22 cellular contexts compared by ENCODE assay signal in the genomic region with DNA sequence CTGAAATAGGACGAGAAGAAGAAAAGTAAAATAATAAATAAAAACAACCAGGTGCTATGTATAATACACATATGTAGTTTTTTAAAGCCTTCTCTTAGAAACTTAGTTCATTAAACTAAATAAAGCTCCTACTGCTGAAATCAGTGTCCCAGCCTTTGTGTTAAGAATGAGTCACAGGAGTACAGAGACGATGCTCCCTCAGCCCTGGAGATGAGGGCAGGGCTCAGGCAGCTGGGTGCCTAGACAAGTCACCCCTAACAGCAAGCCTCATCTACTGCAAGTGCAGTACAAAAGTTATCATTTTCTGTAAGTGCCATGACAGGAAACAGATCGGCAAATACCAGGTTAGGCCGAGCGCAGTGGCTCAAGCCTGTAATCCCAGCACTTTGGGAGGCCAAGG. TPM values are rescaled to one million over a fixed set of nuclear protein-coding genes. Genes with fewer than 3 reads are reported as not detected.
DNase-seq lines count a peak whose midpoint lies in the region; ATAC-seq and TF ChIP-seq lines count a peak whose summit lies in the region.
"Had no signal": no experiment of that assay in that cellular context is flagged by ENCODE, and none has a peak within 500 bp of the region (broad histone marks: within the 10 kb centered on the region; RNA-seq: fewer than 3 reads in every experiment).

No MANE protein-coding gene starts in this region.

- H3K27ac ChIP-seq in breast epithelium (no peak overlapping the region), SK-N-SH (ENCODE audit: low read depth in 2 of 2, low read length in 1 of 2) (no peak overlapping the region), psoas muscle (peak overlapping the region; percentile 31)
- H3K27ac ChIP-seq: epithelial cell of prostate had no signal

- peaks cover 19% of the 10 kb centered on the region for H3K4me1 Mint-ChIP-seq in MCF 10A (ENCODE audit: insufficient read depth, unreplicated experiment)
- H3K4me1 Mint-ChIP-seq in glutamatergic neuron (ENCODE audit: low read depth, unreplicated experiment): peaks cover 3% of the 10 kb centered on the region

- H3K27ac Mint-ChIP-seq in MCF 10A (ENCODE audit: low read depth, unreplicated experiment) (no peak overlapping the region), glutamatergic neuron (ENCODE audit: unreplicated experiment) (no peak overlapping the region)
- H3K27ac Mint-ChIP-seq: CD4-positive, CD25-positive, alpha-beta regulatory T cell; T-helper 2 cell treated with Interferon-gamma antibody and Interleukin-4, amounts not matched to agents 5 μg/mL and 100 μg/mL, for 36 hours had no signal

- DNase-seq in MCF 10A (ENCODE audit: unreplicated experiment) (peak; percentile 36), breast epithelium (ENCODE audit: low spot score in 2 of 2) (no peak), SK-N-SH (no peak), fibroblast of mammary gland (ENCODE audit: low read depth) (peak; percentile 53), psoas muscle (no peak), NCI-H1105 (lab: John Stamatoyannopoulos, UW) (no peak), glutamatergic neuron (no peak)
- DNase-seq: activated CD8-positive, alpha-beta memory T cell treated with anti-CD3 and anti-CD28 coated beads, Interleukin-2, amount 50 U/mL, for 4 hours; aorta; CD4-positive, CD25-positive, alpha-beta regulatory T cell; cortex of kidney; hippocampal formation; kidney glomerular epithelial cell; midbrain; NCI-H1694 treated with DMSO at 0.1 percent for 48 hours; NCI-H446 treated with DMSO at 0.1 percent for 48 hours; SHP77; uterus had no signal

- BruUV-seq in MCF 10A (replicated peaks; lab: Mats Ljungman, UMichigan): no TSS peak

- H3K4me3 Mint-ChIP-seq in MCF 10A (ENCODE audit: unreplicated experiment) (no peak overlapping the region), glutamatergic neuron (ENCODE audit: unreplicated experiment) (no peak overlapping the region)
- H3K4me3 Mint-ChIP-seq: CD4-positive, CD25-positive, alpha-beta regulatory T cell; T-helper 2 cell treated with Interferon-gamma antibody and Interleukin-4, amounts not matched to agents 5 μg/mL and 100 μg/mL, for 36 hours had no signal

- H3K79me2 ChIP-seq in SK-N-SH (ENCODE audit: insufficient read depth): peaks cover 3% of the 10 kb centered on the region; the same call in 1 of the 2 replicates

- intact Hi-C loops in MCF 10A (cut with micrococcal nuclease): no loop called here
- intact Hi-C loops in breast epithelium (cut with DNase I; ENCODE audit: low total_unique reads): no loop called here
- intact Hi-C loops in psoas muscle (cut with DNase I): no loop called here

- WGBS in SK-N-SH (ENCODE audit: low lambda C conversion rate): 71% methylated on average over 5 of the region's 5 CpGs
- 82 to 92% (median 86%) methylated on average over 5 of the region's 5 CpGs for WGBS in psoas muscle, 3 donors

- no peaks in the 10 kb centered on the region for H4K20me1 ChIP-seq in SK-N-SH (ENCODE audit: insufficient read depth)

- peaks cover 8% of the 10 kb centered on the region for H3F3A ChIP-seq in SK-N-SH (replicated peaks; ENCODE audit: insufficient read depth)

- H3K4me3 ChIP-seq in breast epithelium (no peak overlapping the region), SK-N-SH (ENCODE audit: low read depth in 2 of 2, low read length in 1 of 2) (no peak overlapping the region), fibroblast of mammary gland (ENCODE audit: control insufficient read depth, low read depth, low read length) (no peak overlapping the region), psoas muscle (no peak overlapping the region)
- H3K4me3 ChIP-seq: uterus had no signal

- TF ChIP-seq CTCF in MCF 10A (IDR thresholded peaks at IDR 0.05; ENCODE audit: unreplicated experiment) (no peak), breast epithelium (IDR thresholded peaks at IDR 0.05) (no peak), SK-N-SH (IDR thresholded peaks at IDR 0.05) (no peak), fibroblast of mammary gland (conservative IDR thresholded peaks at IDR 0.05; ENCODE audit: control insufficient read depth, insufficient read depth, low read depth, low read length) (no peak), psoas muscle (IDR thresholded peaks at IDR 0.05) (no peak), glutamatergic neuron (IDR thresholded peaks at IDR 0.05; ENCODE audit: partially characterized antibody, unreplicated experiment) (no peak)

- H3K27me3 ChIP-seq in breast epithelium (no peaks in the 10 kb centered on the region), SK-N-SH (ENCODE audit: insufficient read depth) (no peaks in the 10 kb centered on the region), psoas muscle (ENCODE audit: insufficient read depth in 3 of 3, low read length in 2 of 3) (no peaks in the 10 kb centered on the region)
- H3K27me3 ChIP-seq: uterus had no signal

- no peaks in the 10 kb centered on the region for H3K27me3 Mint-ChIP-seq in MCF 10A (ENCODE audit: insufficient read depth, unreplicated experiment)
- no peaks in the 10 kb centered on the region for H3K27me3 Mint-ChIP-seq in glutamatergic neuron (ENCODE audit: unreplicated experiment)
- H3K27me3 Mint-ChIP-seq: CD4-positive, CD25-positive, alpha-beta regulatory T cell had no signal

- no peak for TF ChIP-seq POLR2A in breast epithelium (IDR thresholded peaks at IDR 0.05)

- no peak overlapping the region for H3K4me2 ChIP-seq in SK-N-SH

- no peak for TF ChIP-seq EP300 in SK-N-SH (IDR thresholded peaks at IDR 0.05; ENCODE audit: borderline replicate concordance in 1 of 2, low read depth in 1 of 2, low read length in 1 of 2)

- TF ChIP-seq RAD21 in SK-N-SH (IDR thresholded peaks at IDR 0.05; ENCODE audit: low read length): no peak

- H3K9me2 ChIP-seq in SK-N-SH: no peaks in the 10 kb centered on the region

- POLR2A ChIA-PET in MCF 10A (lab: Yijun Ruan, JAX) (interaction anchor here (0.7 to 1.2 kb wide), 2 partner anchors 17 to 439 kb away, joined by 4 to 5 read pairs; no protein-coding TSS in a partner anchor), SK-N-SH (lab: Yijun Ruan, JAX) (no interaction called here)

- CTCF ChIA-PET in MCF 10A (lab: Yijun Ruan, JAX) (interaction anchor here (0.9 kb wide), 1 partner anchor 10 kb away, joined by 3 read pairs; no protein-coding TSS in a partner anchor), SK-N-SH (lab: Yijun Ruan, JAX) (interaction anchor here (0.9 to 2.4 kb wide), 3 partner anchors 10 to 23 kb away, joined by 3 to 8 read pairs (median 3); no protein-coding TSS in a partner anchor)

- H3K9ac ChIP-seq in SK-N-SH: no peak overlapping the region

- H3K36me3 ChIP-seq in breast epithelium: no peaks in the 10 kb centered on the region
- H3K36me3 ChIP-seq in SK-N-SH (replicated peaks in 1 of 2; ENCODE audit: control insufficient read depth in 1 of 2, insufficient read depth in 2 of 2, low read length in 1 of 2): peaks cover 42 to 43% of the 10 kb centered on the region in 2 experiments
- peaks cover 0 to 48% of the 10 kb centered on the region in 2 donors for H3K36me3 ChIP-seq in psoas muscle (ENCODE audit: insufficient read depth in 1 of 2, low read depth in 1 of 2)
- H3K36me3 ChIP-seq: uterus had no signal

- no peaks in the 10 kb centered on the region for H3K9me3 ChIP-seq in breast epithelium
- no peaks in the 10 kb centered on the region for H3K9me3 ChIP-seq in SK-N-SH
- H3K9me3 ChIP-seq in psoas muscle: no peaks in the 10 kb centered on the region
- H3K9me3 ChIP-seq: uterus had no signal

- ATAC-seq in psoas muscle (peak; percentile 38 to 63 (median 52)), HG03025 (IDR thresholded peaks at IDR 0.05; ENCODE audit: low FRiP score, unreplicated experiment) (no peak)
- ATAC-seq: HCT116 had no signal

- H2AFZ ChIP-seq in SK-N-SH (ENCODE audit: low read depth): no peak overlapping the region

- peaks cover 22% of the 10 kb centered on the region for H3K36me3 Mint-ChIP-seq in MCF 10A (ENCODE audit: insufficient read depth, unreplicated experiment)
- no peaks in the 10 kb centered on the region for H3K36me3 Mint-ChIP-seq in glutamatergic neuron (ENCODE audit: unreplicated experiment)

- no peaks in the 10 kb centered on the region for H3K9me3 Mint-ChIP-seq in MCF 10A (ENCODE audit: unreplicated experiment)
- H3K9me3 Mint-ChIP-seq in glutamatergic neuron (ENCODE audit: unreplicated experiment): no peaks in the 10 kb centered on the region
- H3K9me3 Mint-ChIP-seq: CD4-positive, CD25-positive, alpha-beta regulatory T cell; T-helper 2 cell treated with Interferon-gamma antibody and Interleukin-4, amounts not matched to agents 5 μg/mL and 100 μg/mL, for 36 hours had no signal

- H3K4me1 ChIP-seq in breast epithelium (no peaks in the 10 kb centered on the region), SK-N-SH (ENCODE audit: control insufficient read depth in 1 of 2, insufficient read depth in 2 of 2, low read depth in 1 of 2, low read length in 1 of 2) (no peaks in the 10 kb centered on the region; a peak in 1 of 4 replicates), psoas muscle (peaks cover 43% of the 10 kb centered on the region)
- H3K4me1 ChIP-seq: uterus had no signal

TF ChIP-seq in SK-N-SH, 30 proteins besides CTCF, POLR2A, EP300 and RAD21 (continues in another document):
- peak; percentile 29; the same call in 1 of the 2 replicates for TF ChIP-seq FOSL2 (IDR thresholded peaks at IDR 0.05; ENCODE audit: borderline replicate concordance, low read depth)
- TF ChIP-seq SMC3 (IDR thresholded peaks at IDR 0.05; ENCODE audit: low read depth, low read length): no peak
- no peak for TF ChIP-seq MAX (IDR thresholded peaks at IDR 0.05; ENCODE audit: low read depth)
- TF ChIP-seq JUND (IDR thresholded peaks at IDR 0.05): no peak
- no peak for TF ChIP-seq TAF1 (IDR thresholded peaks at IDR 0.05; ENCODE audit: borderline replicate concordance, low read depth, low read length)

RNA-seq across cellular contexts. Expression of gene KIDINS220, which starts 18.2 kb away (rescaled TPM):
- total RNA-seq in MCF 10A (2022) (41.8 and 42.3 TPM in 2 replicates), breast epithelium (100 to 1,000 TPM in 1 of 3 donors, 10 to 100 TPM in 2; 73.1 to 120 (median 87.2) TPM), psoas muscle (10 to 100 TPM; 40.4 to 52.0 (median 46.5) TPM), glutamatergic neuron (ENCODE audit: unreplicated experiment) (188 TPM)
- polyA plus RNA-seq in SK-N-SH (2012; rRNA removed) (18.2 and 22.8 TPM in 2 replicates), psoas muscle (10 to 100 TPM in 2 of 3 donors, 1 to 10 TPM in 1; 7.5 to 29.1 (median 10.9) TPM)
- 19.7 and 20.6 TPM in 2 replicates for polyA plus RNA-seq in SK-N-SH (2012; cell fraction: cytosol; rRNA removed)
- 26.5 and 51.8 TPM in 2 replicates for polyA plus RNA-seq in SK-N-SH (2012; cell fraction: nucleus; rRNA removed)

Comparison
In these comparisons a context has a peak if more than half of its experiments do, and no peak if none do; other contexts are left out.
1. DNase-seq: peak in MCF 10A (single experiment) and fibroblast of mammary gland (single experiment); none in breast epithelium (0 of 2), SK-N-SH (single experiment), psoas muscle (0 of 2), NCI-H1105 (single experiment) and glutamatergic neuron (single experiment).